9 cellular contexts compared by ENCODE assay signal in genomic region chr15:76150971-76151598, GRCh38.
DNase-seq lines count a peak whose midpoint lies in the region; ATAC-seq and TF ChIP-seq lines count a peak whose summit lies in the region.
"Had no signal": no experiment of that assay in that cellular context is flagged by ENCODE, and none has a peak within 500 bp of the region (broad histone marks: within the 10 kb centered on the region; RNA-seq: fewer than 3 reads in every experiment).

No MANE protein-coding gene starts in this region.

- no peak overlapping the region for H3K4me3 Mint-ChIP-seq in activated naive CD4-positive, alpha-beta T cell treated with anti-CD3 and anti-CD28 coated beads, Interleukin-2, amount 10 ng/mL, durations not matched to agents 7 days and 5 days
- H3K4me3 Mint-ChIP-seq in glutamatergic neuron (ENCODE audit: unreplicated experiment): no peak overlapping the region

- H3K36me3 Mint-ChIP-seq in activated naive CD4-positive, alpha-beta T cell treated with anti-CD3 and anti-CD28 coated beads, Interleukin-2, amount 10 ng/mL, durations not matched to agents 7 days and 5 days: no peaks in the 10 kb centered on the region
- no peaks in the 10 kb centered on the region for H3K36me3 Mint-ChIP-seq in glutamatergic neuron (ENCODE audit: unreplicated experiment)

- CTCF ChIA-PET in activated naive CD4-positive, alpha-beta T cell treated with anti-CD3 and anti-CD28 coated beads, Interleukin-2, amount 10 ng/mL, durations not matched to agents 7 days and 5 days (lab: Charles Lee): interaction anchor here (0.6 to 6.9 kb wide), 8 partner anchors 11 to 342 kb away, joined by 3 to 65 read pairs (median 6); partner anchors contain the start of gene TMEM266

- peak; percentile 76 for ATAC-seq in GM21619 (IDR thresholded peaks at IDR 0.05; ENCODE audit: unreplicated experiment)

- peak; percentile 97 for DNase-seq in ELF-1 (ENCODE audit: low read depth, low spot score)
- DNase-seq in Jurkat, Clone E6-1 (ENCODE audit: low read depth, low spot score): peak; percentile 54
- DNase-seq in SK-N-DZ (ENCODE audit: low spot score): peak; percentile 65
- peak; percentile 83 for DNase-seq in activated naive CD4-positive, alpha-beta T cell treated with anti-CD3 and anti-CD28 coated beads, Interleukin-2, amount 10 ng/mL, durations not matched to agents 7 days and 5 days
- peak; percentile 90 for DNase-seq in glutamatergic neuron
- peak; percentile 91 for DNase-seq in posterior vena cava (ENCODE audit: low spot score)
- peak; percentile 86 for DNase-seq in ureter (ENCODE audit: low spot score)

- intact Hi-C loops in posterior vena cava (cut with DNase I): no loop called here

- peaks cover 9% of the 10 kb centered on the region for H3K4me1 Mint-ChIP-seq in activated naive CD4-positive, alpha-beta T cell treated with anti-CD3 and anti-CD28 coated beads, Interleukin-2, amount 10 ng/mL, durations not matched to agents 7 days and 5 days
- peaks cover 39% of the 10 kb centered on the region for H3K4me1 Mint-ChIP-seq in glutamatergic neuron (ENCODE audit: low read depth, unreplicated experiment)

- TF ChIP-seq CTCF in glutamatergic neuron (IDR thresholded peaks at IDR 0.05; ENCODE audit: partially characterized antibody, unreplicated experiment): peak; percentile 96

- no peak overlapping the region for H3K27ac Mint-ChIP-seq in activated naive CD4-positive, alpha-beta T cell treated with anti-CD3 and anti-CD28 coated beads, Interleukin-2, amount 10 ng/mL, durations not matched to agents 7 days and 5 days
- H3K27ac Mint-ChIP-seq in glutamatergic neuron (ENCODE audit: unreplicated experiment): no peak overlapping the region

- no peak overlapping the region for H3K4me3 ChIP-seq in Jurkat, Clone E6-1 (ENCODE audit: low read length)
- H3K4me3 ChIP-seq: skin epidermis had no signal

- H3K27me3 Mint-ChIP-seq in activated naive CD4-positive, alpha-beta T cell treated with anti-CD3 and anti-CD28 coated beads, Interleukin-2, amount 10 ng/mL, durations not matched to agents 7 days and 5 days: peaks cover 48% of the 10 kb centered on the region
- peaks cover 6% of the 10 kb centered on the region for H3K27me3 Mint-ChIP-seq in glutamatergic neuron (ENCODE audit: unreplicated experiment)

- H3K9me3 Mint-ChIP-seq in activated naive CD4-positive, alpha-beta T cell treated with anti-CD3 and anti-CD28 coated beads, Interleukin-2, amount 10 ng/mL, durations not matched to agents 7 days and 5 days: no peaks in the 10 kb centered on the region
- peaks cover 8% of the 10 kb centered on the region for H3K9me3 Mint-ChIP-seq in glutamatergic neuron (ENCODE audit: unreplicated experiment)
